19 cellular contexts compared by ENCODE assay signal in genomic region chr4:111792592-111792991, GRCh38.
"Had no signal": no experiment of that assay in that cellular context is flagged by ENCODE, and none has a peak within 500 bp of the region (broad histone marks: within the 10 kb centered on the region; RNA-seq: fewer than 3 reads in every experiment).

No MANE protein-coding gene starts in this region.

- H3K9me3 ChIP-seq: colonic mucosa, pancreas, right lobe of liver, stomach had no signal

- H3K4me3 ChIP-seq: colonic mucosa, neural progenitor cell, pancreas, right lobe of liver, smooth muscle cell, stomach had no signal

- DNase-seq: activated CD4-positive, alpha-beta T cell treated with anti-CD3 and anti-CD28 coated beads, Interleukin-2, amount 10 ng/mL, durations not matched to agents 24 days and 14 days; activated CD8-positive, alpha-beta T cell treated with anti-CD3 and anti-CD28 coated beads for 36 hours; activated naive CD4-positive, alpha-beta T cell treated with Interleukin-2 at 50 U/mL for 16 hours; activated naive CD8-positive, alpha-beta T cell treated with anti-CD3 and anti-CD28 coated beads, Interleukin-2, amount 10 ng/mL, durations not matched to agents 7 days and 5 days; activated T-cell treated with anti-CD3 and anti-CD28 coated beads, Interleukin-2, amount 50 U/mL, for 1 hour; brain microvascular endothelial cell; colonic mucosa; foreskin keratinocyte; glutamatergic neuron; naive B cell; pancreas; right lobe of liver; stimulated activated CD4-positive, alpha-beta T cell treated with anti-CD3 and anti-CD28 coated beads, Interleukin-4, amount 100 ng/mL, for 1 hour; stomach; T-helper 9 cell; trophoblast cell had no signal

- ATAC-seq: activated CD8-positive, alpha-beta T cell treated with anti-CD3 and anti-CD28 coated beads for 36 hours; foreskin keratinocyte; left lobe of liver; pancreas; right lobe of liver had no signal

- H3K4me1 ChIP-seq: colonic mucosa, foreskin keratinocyte, pancreas, right lobe of liver had no signal

- H3K27ac ChIP-seq: brain microvascular endothelial cell, colonic mucosa, foreskin keratinocyte, neural progenitor cell, pancreas, right lobe of liver, stomach had no signal

- H3K27me3 ChIP-seq: brain microvascular endothelial cell, colonic mucosa, foreskin keratinocyte, right lobe of liver had no signal

- H3K36me3 ChIP-seq: brain microvascular endothelial cell, colonic mucosa, neural progenitor cell, pancreas, right lobe of liver, stomach had no signal
